Comparison of ENCODE assay signal across 8 cellular contexts in genomic region chr2:8229546-8229986, GRCh38.
DNase-seq lines count a peak whose midpoint lies in the region; ATAC-seq and TF ChIP-seq lines count a peak whose summit lies in the region.

No MANE protein-coding gene starts in this region.

- H3K4me2 ChIP-seq in GM23248 (ENCODE audit: unreplicated experiment) = no peak overlapping the region
- peak overlapping the region; percentile 61 for H3K4me2 ChIP-seq in Loucy (ENCODE audit: low read depth, low read length, poor library complexity, severe bottlenecking)
- peak overlapping the region; percentile 14 for H3K4me2 ChIP-seq in skeletal muscle satellite cell (ENCODE audit: low read length)

- POLR2A ChIA-PET in activated CD4-positive, alpha-beta memory T cell treated with anti-CD3 and anti-CD28 coated beads, Interleukin-2, amount 10 ng/mL, durations not matched to agents 7 days and 5 days (lab: Charles Lee) = interaction anchor here (0.8 to 2.2 kb wide), 3 partner anchors 72 to 452 kb away, joined by 3 to 13 read pairs (median 3); partner anchors contain the start of gene ID2

- peak overlapping the region; percentile 31 for H3K27ac ChIP-seq in GM23248

- no peak for TF ChIP-seq CTCF in GM12864 (IDR thresholded peaks at IDR 0.05; ENCODE audit: low read depth, low read length, missing control alignments)
- no peak for TF ChIP-seq CTCF in Loucy (conservative IDR thresholded peaks at IDR 0.05; ENCODE audit: low read length)
- no peak for TF ChIP-seq CTCF in fibroblast of the aortic adventitia (IDR thresholded peaks at IDR 0.05; ENCODE audit: insufficient read depth, low read length)

- H3K36me3 ChIP-seq in GM23248 (ENCODE audit: low read depth) (no peaks in the 10 kb centered on the region), Loucy (ENCODE audit: insufficient read depth, low read length) (no peaks in the 10 kb centered on the region), skeletal muscle satellite cell (ENCODE audit: insufficient read depth, low read length) (no peaks in the 10 kb centered on the region)

- 41 to 44% methylated on average over 10 of the region's 10 CpGs for WGBS in GM23248 (ENCODE audit: low coverage in 1 of 2, low lambda C conversion rate in 2 of 2, missing lambda C conversion rate in 2 of 2), 2 experiments

- H4K20me1 ChIP-seq in GM23248 (ENCODE audit: insufficient read depth) (no peaks in the 10 kb centered on the region), Loucy (ENCODE audit: insufficient read depth, low read length, poor library complexity, severe bottlenecking) (no peaks in the 10 kb centered on the region)

- H3K36me3 Mint-ChIP-seq in activated CD4-positive, alpha-beta memory T cell treated with anti-CD3 and anti-CD28 coated beads, Interleukin-2, amount 10 ng/mL, durations not matched to agents 7 days and 5 days (ENCODE audit: low read depth) = peaks cover 10% of the 10 kb centered on the region

- H3K4me1 ChIP-seq in GM23248 (ENCODE audit: insufficient read depth) = peaks cover 9% of the 10 kb centered on the region
- peaks cover 26% of the 10 kb centered on the region for H3K4me1 ChIP-seq in Loucy (ENCODE audit: insufficient read depth, low read length, poor library complexity, severe bottlenecking)
- peaks cover 6% of the 10 kb centered on the region for H3K4me1 ChIP-seq in skeletal muscle satellite cell (ENCODE audit: control insufficient read depth, insufficient read depth, low read length)

- no peaks in the 10 kb centered on the region for H3K9me2 ChIP-seq in GM23248 (ENCODE audit: insufficient read depth)
- no peaks in the 10 kb centered on the region for H3K9me2 ChIP-seq in Loucy (replicated peaks; ENCODE audit: low read depth, low read length)

- no peak overlapping the region for H3K4me3 ChIP-seq in GM12864 (ENCODE audit: low read depth, low read length)
- H3K4me3 ChIP-seq in GM23248 = no peak overlapping the region
- H3K4me3 ChIP-seq in Loucy (ENCODE audit: low read length, poor library complexity, severe bottlenecking) = peak overlapping the region; percentile 58
- H3K4me3 ChIP-seq in fibroblast of the aortic adventitia (ENCODE audit: low read depth, low read length) = no peak overlapping the region
- H3K4me3 ChIP-seq in skeletal muscle satellite cell (ENCODE audit: low read length) = no peak overlapping the region

- H3F3A ChIP-seq in GM23248 (ENCODE audit: insufficient read depth) (no peaks in the 10 kb centered on the region), Loucy (ENCODE audit: low read depth) (peaks cover 9% of the 10 kb centered on the region; the same call in 1 of the 2 replicates)

- H3K27me3 Mint-ChIP-seq in activated CD4-positive, alpha-beta memory T cell treated with anti-CD3 and anti-CD28 coated beads, Interleukin-2, amount 10 ng/mL, durations not matched to agents 7 days and 5 days = no peaks in the 10 kb centered on the region

- no peak overlapping the region for H3K9ac ChIP-seq in GM23248
- H3K9ac ChIP-seq in Loucy (ENCODE audit: low read depth, low read length, poor library complexity, severe bottlenecking) = peak overlapping the region; percentile 69
- no peak overlapping the region for H3K9ac ChIP-seq in skeletal muscle satellite cell (ENCODE audit: low read depth, low read length)

- H3K27me3 ChIP-seq in GM23248 (replicated peaks; ENCODE audit: insufficient read depth) (no peaks in the 10 kb centered on the region), Loucy (ENCODE audit: insufficient read depth, low read length, poor library complexity, severe bottlenecking) (no peaks in the 10 kb centered on the region), skeletal muscle satellite cell (ENCODE audit: control insufficient read depth, insufficient read depth, low read length) (no peaks in the 10 kb centered on the region)

- H3K4me1 Mint-ChIP-seq in activated CD4-positive, alpha-beta memory T cell treated with anti-CD3 and anti-CD28 coated beads, Interleukin-2, amount 10 ng/mL, durations not matched to agents 7 days and 5 days = peaks cover 14% of the 10 kb centered on the region

- DNase-seq in GM12864 (ENCODE audit: low read depth) (peak; percentile 52), GM23248 (peak; percentile 86), fibroblast of the aortic adventitia (ENCODE audit: low read depth) (peak; percentile 84), left lobe of liver (ENCODE audit: low spot score) (no peak), NCI-H146 treated with DMSO at 0.1 percent for 48 hours (lab: John Stamatoyannopoulos, UW; ENCODE audit: unreplicated experiment) (no peak)
- peak; percentile 74 for DNase-seq in activated CD4-positive, alpha-beta memory T cell treated with anti-CD3 and anti-CD28 coated beads, Interleukin-2, amount 10 ng/mL, durations not matched to agents 7 days and 5 days

- H2AFZ ChIP-seq in GM23248 = peak overlapping the region; percentile 59
- H2AFZ ChIP-seq in Loucy (ENCODE audit: low read length) = peak overlapping the region; percentile 86

- in situ Hi-C loops in GM23248 (cut with MboI) = no loop called here

- H3K79me2 ChIP-seq in GM23248 (ENCODE audit: insufficient read depth) (no peaks in the 10 kb centered on the region), Loucy (ENCODE audit: insufficient read depth, low read length) (no peaks in the 10 kb centered on the region)

- CTCF ChIA-PET in activated CD4-positive, alpha-beta memory T cell treated with anti-CD3 and anti-CD28 coated beads, Interleukin-2, amount 10 ng/mL, durations not matched to agents 7 days and 5 days (lab: Charles Lee) = interaction anchor here (0.6 to 0.9 kb wide), 3 partner anchors 11 to 510 kb away, joined by 3 to 4 read pairs (median 4); no protein-coding TSS in a partner anchor

- H3K27ac Mint-ChIP-seq in activated CD4-positive, alpha-beta memory T cell treated with anti-CD3 and anti-CD28 coated beads, Interleukin-2, amount 10 ng/mL, durations not matched to agents 7 days and 5 days = peak overlapping the region; percentile 68

- peaks cover 8% of the 10 kb centered on the region for H3K9me3 Mint-ChIP-seq in activated CD4-positive, alpha-beta memory T cell treated with anti-CD3 and anti-CD28 coated beads, Interleukin-2, amount 10 ng/mL, durations not matched to agents 7 days and 5 days

- ATAC-seq in left lobe of liver = no peak

- H3K4me3 Mint-ChIP-seq in activated CD4-positive, alpha-beta memory T cell treated with anti-CD3 and anti-CD28 coated beads, Interleukin-2, amount 10 ng/mL, durations not matched to agents 7 days and 5 days = no peak overlapping the region

- H3K9me3 ChIP-seq in GM23248 (ENCODE audit: low read depth) (no peaks in the 10 kb centered on the region), Loucy (ENCODE audit: insufficient read depth, low read depth, low read length) (no peaks in the 10 kb centered on the region), skeletal muscle satellite cell (replicated peaks; ENCODE audit: low read length) (no peaks in the 10 kb centered on the region)

Comparison
In these comparisons a context has a peak if more than half of its experiments do, and no peak if none do; other contexts are left out.
1. DNase-seq: peak in GM12864 (single experiment), GM23248 (single experiment), activated CD4-positive, alpha-beta memory T cell treated with anti-CD3 and anti-CD28 coated beads, Interleukin-2, amount 10 ng/mL, durations not matched to agents 7 days and 5 days (single experiment) and fibroblast of the aortic adventitia (single experiment); none in left lobe of liver (single experiment) and NCI-H146 treated with DMSO at 0.1 percent for 48 hours (single experiment).